ENCODE assay signal across 19 cellular contexts in genomic region chr1:236269439-236269838, GRCh38. TPM values are rescaled to one million over a fixed set of nuclear protein-coding genes. Genes with fewer than 3 reads are reported as not detected.
DNase-seq lines count a peak whose midpoint lies in the region; ATAC-seq and TF ChIP-seq lines count a peak whose summit lies in the region.
"Had no signal": no experiment of that assay in that cellular context is flagged by ENCODE, and none has a peak within 500 bp of the region (broad histone marks: within the 10 kb centered on the region; RNA-seq: fewer than 3 reads in every experiment).

No MANE protein-coding gene starts in this region.

- ATAC-seq in GM21529 (IDR thresholded peaks at IDR 0.05; ENCODE audit: unreplicated experiment) (peak; percentile 60), GM21526 (IDR thresholded peaks at IDR 0.05; ENCODE audit: low FRiP score, unreplicated experiment) (no peak), heart right ventricle (no peak)

- intact Hi-C loops in activated CD4-positive, alpha-beta memory T cell treated with anti-CD3 and anti-CD28 coated beads for 36 hours (cut with micrococcal nuclease), result no loop called here
- intact Hi-C loops in heart right ventricle (cut with DNase I), result no loop called here

- POLR2A ChIA-PET in activated CD4-positive, alpha-beta memory T cell treated with anti-CD3 and anti-CD28 coated beads for 36 hours (lab: Charles Lee), result no interaction called here

- CTCF ChIA-PET in activated CD4-positive, alpha-beta memory T cell treated with anti-CD3 and anti-CD28 coated beads for 36 hours (lab: Charles Lee), result no interaction called here

- no peak overlapping the region for H3K4me3 ChIP-seq in heart right ventricle
- H3K4me3 ChIP-seq: GM23248, HAP-1 had no signal

- DNase-seq in Ammon's horn (ENCODE audit: low spot score) (peak; percentile 34), GM13976 (ENCODE audit: low spot score) (peak; percentile 22), RPMI8226 (peak; percentile 21), heart right ventricle (no peak)
- DNase-seq in activated CD4-positive, alpha-beta memory T cell treated with anti-CD3 and anti-CD28 coated beads for 36 hours, result no peak
- DNase-seq in stimulated activated CD4-positive, alpha-beta T cell treated with anti-CD3 and anti-CD28 coated beads, Interleukin-4, amount 100 ng/mL, for 24 hours, result no peak
- DNase-seq: C1 segment of cervical spinal cord; GM23248; MM.1S; NCI-H1105 treated with DMSO at 0.1 percent for 48 hours; NCI-H1694; NCI-H2081 treated with DMSO at 0.1 percent for 48 hours; NK-92 treated with Interleukin-12 subunit alpha and Interleukin-12 subunit beta, amount 100 ng/mL, for 24 hours; SHP77 treated with DMSO at 0.1 percent for 48 hours had no signal

- peaks cover 8% of the 10 kb centered on the region for H3K4me1 Mint-ChIP-seq in activated CD4-positive, alpha-beta memory T cell treated with anti-CD3 and anti-CD28 coated beads for 36 hours (ENCODE audit: low read depth)

- H3K27me3 ChIP-seq in heart right ventricle, result no peaks in the 10 kb centered on the region

- in situ Hi-C loops in GM13976 (cut with MboI; ENCODE audit: low sequenced_read_pairs, unreplicated experiment), result no loop called here

- H3K36me3 ChIP-seq in heart right ventricle, result peaks cover 0 to 46% (median 11%) of the 10 kb centered on the region in 9 donors
- H3K36me3 ChIP-seq: HAP-1 had no signal

- no peak overlapping the region for H3K4me3 Mint-ChIP-seq in activated CD4-positive, alpha-beta memory T cell treated with anti-CD3 and anti-CD28 coated beads for 36 hours
- H3K4me3 Mint-ChIP-seq: IgD-negative memory B cell; T-helper 1 cell treated with Interleukin-12 subunit alpha and Interleukin-12 subunit beta and Interleukin-4 antibody, amounts not matched to agents 30 μg/mL and 1 μg/mL, for 36 hours had no signal

- H3K4me1 ChIP-seq in heart right ventricle, result no peaks in the 10 kb centered on the region
- H3K4me1 ChIP-seq: HAP-1 had no signal

- no peak overlapping the region for H3K27ac ChIP-seq in heart right ventricle
- H3K27ac ChIP-seq: GM23248 had no signal

- no peaks in the 10 kb centered on the region for H3K9me3 ChIP-seq in heart right ventricle
- H3K9me3 ChIP-seq: HAP-1 had no signal

- no peak for TF ChIP-seq CTCF in GM13976 (IDR thresholded peaks at IDR 0.05; ENCODE audit: borderline replicate concordance, control extremely low read depth, extremely low read depth, insufficient read depth, missing control alignments)
- no peak for TF ChIP-seq CTCF in heart right ventricle (IDR thresholded peaks at IDR 0.05)

- no peaks in the 10 kb centered on the region for H3K9me3 Mint-ChIP-seq in activated CD4-positive, alpha-beta memory T cell treated with anti-CD3 and anti-CD28 coated beads for 36 hours
- H3K9me3 Mint-ChIP-seq: IgD-negative memory B cell; T-helper 1 cell treated with Interleukin-12 subunit alpha and Interleukin-12 subunit beta and Interleukin-4 antibody, amounts not matched to agents 30 μg/mL and 1 μg/mL, for 36 hours had no signal

- H3K27me3 Mint-ChIP-seq in activated CD4-positive, alpha-beta memory T cell treated with anti-CD3 and anti-CD28 coated beads for 36 hours, result no peaks in the 10 kb centered on the region
- H3K27me3 Mint-ChIP-seq: IgD-negative memory B cell had no signal

- no peak overlapping the region for H3K27ac Mint-ChIP-seq in activated CD4-positive, alpha-beta memory T cell treated with anti-CD3 and anti-CD28 coated beads for 36 hours
- H3K27ac Mint-ChIP-seq: IgD-negative memory B cell; T-helper 1 cell treated with Interleukin-12 subunit alpha and Interleukin-12 subunit beta and Interleukin-4 antibody, amounts not matched to agents 30 μg/mL and 1 μg/mL, for 36 hours had no signal

- H3K36me3 Mint-ChIP-seq in activated CD4-positive, alpha-beta memory T cell treated with anti-CD3 and anti-CD28 coated beads for 36 hours, result peaks cover 16% of the 10 kb centered on the region

RNA-seq across cellular contexts. Expression of gene ERO1B, which starts 12.3 kb away (rescaled TPM):
- total RNA-seq in activated CD4-positive, alpha-beta memory T cell treated with anti-CD3 and anti-CD28 coated beads for 36 hours, result 1 to 10 TPM; 2.7 to 2.9 TPM
- 1 to 10 TPM; 4.0 to 7.0 (median 5.6) TPM for total RNA-seq in heart right ventricle
- polyA plus RNA-seq in heart right ventricle, result 1 to 10 TPM; 5.5 to 6.8 TPM

Comparison
In these comparisons a context has a peak if more than half of its experiments do, and no peak if none do; other contexts are left out.
1. DNase-seq: peak in Ammon's horn (single experiment), GM13976 (single experiment) and RPMI8226 (single experiment); none in activated CD4-positive, alpha-beta memory T cell treated with anti-CD3 and anti-CD28 coated beads for 36 hours (single experiment), stimulated activated CD4-positive, alpha-beta T cell treated with anti-CD3 and anti-CD28 coated beads, Interleukin-4, amount 100 ng/mL, for 24 hours (single experiment) and heart right ventricle (0 of 2).